1 cellular context compared by ENCODE assay signal in genomic region chr20:34515484-34516037, GRCh38.
TF ChIP-seq lines count a peak whose summit lies in the region.

No MANE protein-coding gene starts in this region.

TF ChIP-seq in HepG2, 621 proteins besides CTCF, POLR2A, EP300 and RAD21 (continued from another document and continues in another):
- TF ChIP-seq CSRNP2 (CRISPR knock-in tag; conservative IDR thresholded peaks at IDR 0.05; ENCODE audit: low read depth) = no peak
- no peak for TF ChIP-seq ZNF724P (CRISPR knock-in tag; IDR thresholded peaks at IDR 0.05; ENCODE audit: borderline replicate concordance)
- TF ChIP-seq, protein P1, sequence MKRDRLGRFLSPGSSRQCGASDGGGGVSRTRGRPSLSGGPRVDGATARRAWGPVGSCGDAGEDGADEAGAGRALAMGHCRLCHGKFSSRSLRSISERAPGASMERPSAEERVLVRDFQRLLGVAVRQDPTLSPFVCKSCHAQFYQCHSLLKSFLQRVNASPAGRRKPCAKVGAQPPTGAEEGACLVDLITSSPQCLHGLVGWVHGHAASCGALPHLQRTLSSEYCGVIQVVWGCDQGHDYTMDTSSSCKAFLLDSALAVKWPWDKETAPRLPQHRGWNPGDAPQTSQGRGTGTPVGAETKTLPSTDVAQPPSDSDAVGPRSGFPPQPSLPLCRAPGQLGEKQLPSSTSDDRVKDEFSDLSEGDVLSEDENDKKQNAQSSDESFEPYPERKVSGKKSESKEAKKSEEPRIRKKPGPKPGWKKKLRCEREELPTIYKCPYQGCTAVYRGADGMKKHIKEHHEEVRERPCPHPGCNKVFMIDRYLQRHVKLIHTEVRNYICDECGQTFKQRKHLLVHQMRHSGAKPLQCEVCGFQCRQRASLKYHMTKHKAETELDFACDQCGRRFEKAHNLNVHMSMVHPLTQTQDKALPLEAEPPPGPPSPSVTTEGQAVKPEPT (CRISPR knock-in tag; IDR thresholded peaks at IDR 0.05; ENCODE audit: low read depth) = peak; percentile 28
- TF ChIP-seq ATF1 (CRISPR knock-in tag; IDR thresholded peaks at IDR 0.05) = no peak
- no peak for TF ChIP-seq DMAP1 (CRISPR knock-in tag; IDR thresholded peaks at IDR 0.05)
- TF ChIP-seq ZNF124 (CRISPR knock-in tag; IDR thresholded peaks at IDR 0.05) = no peak
- TF ChIP-seq KAT2B (IDR thresholded peaks at IDR 0.05; ENCODE audit: borderline replicate concordance, low read depth, low read length) = no peak
- TF ChIP-seq, protein P2, sequence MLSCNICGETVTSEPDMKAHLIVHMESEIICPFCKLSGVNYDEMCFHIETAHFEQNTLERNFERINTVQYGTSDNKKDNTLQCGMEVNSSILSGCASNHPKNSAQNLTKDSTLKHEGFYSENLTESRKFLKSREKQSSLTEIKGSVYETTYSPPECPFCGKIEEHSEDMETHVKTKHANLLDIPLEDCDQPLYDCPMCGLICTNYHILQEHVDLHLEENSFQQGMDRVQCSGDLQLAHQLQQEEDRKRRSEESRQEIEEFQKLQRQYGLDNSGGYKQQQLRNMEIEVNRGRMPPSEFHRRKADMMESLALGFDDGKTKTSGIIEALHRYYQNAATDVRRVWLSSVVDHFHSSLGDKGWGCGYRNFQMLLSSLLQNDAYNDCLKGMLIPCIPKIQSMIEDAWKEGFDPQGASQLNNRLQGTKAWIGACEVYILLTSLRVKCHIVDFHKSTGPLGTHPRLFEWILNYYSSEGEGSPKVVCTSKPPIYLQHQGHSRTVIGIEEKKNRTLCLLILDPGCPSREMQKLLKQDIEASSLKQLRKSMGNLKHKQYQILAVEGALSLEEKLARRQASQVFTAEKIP (CRISPR knock-in tag; IDR thresholded peaks at IDR 0.05; ENCODE audit: borderline replicate concordance) = 0 out of 2 replicates have a peak, but pooled peaks have one; percentile 10
- TF ChIP-seq ZNF629 (CRISPR knock-in tag; conservative IDR thresholded peaks at IDR 0.05) = no peak
- no peak for TF ChIP-seq ZNF703 (CRISPR knock-in tag; IDR thresholded peaks at IDR 0.05; ENCODE audit: borderline replicate concordance)
- TF ChIP-seq, protein P3, sequence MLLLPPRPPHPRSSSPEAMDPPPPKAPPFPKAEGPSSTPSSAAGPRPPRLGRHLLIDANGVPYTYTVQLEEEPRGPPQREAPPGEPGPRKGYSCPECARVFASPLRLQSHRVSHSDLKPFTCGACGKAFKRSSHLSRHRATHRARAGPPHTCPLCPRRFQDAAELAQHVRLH (CRISPR knock-in tag; IDR thresholded peaks at IDR 0.05; ENCODE audit: borderline replicate concordance, low read depth) = peak; percentile 10; the same call in 1 of the 2 replicates
- TF ChIP-seq MZF1 (CRISPR knock-in tag; IDR thresholded peaks at IDR 0.05; ENCODE audit: borderline replicate concordance) = no peak
- TF ChIP-seq, protein P4, sequence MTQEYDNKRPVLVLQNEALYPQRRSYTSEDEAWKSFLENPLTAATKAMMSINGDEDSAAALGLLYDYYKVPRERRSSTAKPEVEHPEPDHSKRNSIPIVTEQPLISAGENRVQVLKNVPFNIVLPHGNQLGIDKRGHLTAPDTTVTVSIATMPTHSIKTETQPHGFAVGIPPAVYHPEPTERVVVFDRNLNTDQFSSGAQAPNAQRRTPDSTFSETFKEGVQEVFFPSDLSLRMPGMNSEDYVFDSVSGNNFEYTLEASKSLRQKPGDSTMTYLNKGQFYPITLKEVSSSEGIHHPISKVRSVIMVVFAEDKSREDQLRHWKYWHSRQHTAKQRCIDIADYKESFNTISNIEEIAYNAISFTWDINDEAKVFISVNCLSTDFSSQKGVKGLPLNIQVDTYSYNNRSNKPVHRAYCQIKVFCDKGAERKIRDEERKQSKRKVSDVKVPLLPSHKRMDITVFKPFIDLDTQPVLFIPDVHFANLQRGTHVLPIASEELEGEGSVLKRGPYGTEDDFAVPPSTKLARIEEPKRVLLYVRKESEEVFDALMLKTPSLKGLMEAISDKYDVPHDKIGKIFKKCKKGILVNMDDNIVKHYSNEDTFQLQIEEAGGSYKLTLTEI (CRISPR knock-in tag; conservative IDR thresholded peaks at IDR 0.05) = no peak
- TF ChIP-seq AKAP8 (CRISPR knock-in tag; IDR thresholded peaks at IDR 0.05) = no peak
- TF ChIP-seq RORA (CRISPR knock-in tag; IDR thresholded peaks at IDR 0.05) = no peak
- no peak for TF ChIP-seq POGZ (CRISPR knock-in tag; IDR thresholded peaks at IDR 0.05)
- TF ChIP-seq, protein P5, sequence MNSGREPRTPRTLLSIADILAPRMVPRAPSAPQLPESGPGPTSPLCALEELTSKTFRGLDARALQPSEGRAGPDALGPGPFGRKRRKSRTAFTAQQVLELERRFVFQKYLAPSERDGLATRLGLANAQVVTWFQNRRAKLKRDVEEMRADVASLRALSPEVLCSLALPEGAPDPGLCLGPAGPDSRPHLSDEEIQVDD (CRISPR knock-in tag; IDR thresholded peaks at IDR 0.05; ENCODE audit: borderline replicate concordance) = no peak
- TF ChIP-seq, protein P6, sequence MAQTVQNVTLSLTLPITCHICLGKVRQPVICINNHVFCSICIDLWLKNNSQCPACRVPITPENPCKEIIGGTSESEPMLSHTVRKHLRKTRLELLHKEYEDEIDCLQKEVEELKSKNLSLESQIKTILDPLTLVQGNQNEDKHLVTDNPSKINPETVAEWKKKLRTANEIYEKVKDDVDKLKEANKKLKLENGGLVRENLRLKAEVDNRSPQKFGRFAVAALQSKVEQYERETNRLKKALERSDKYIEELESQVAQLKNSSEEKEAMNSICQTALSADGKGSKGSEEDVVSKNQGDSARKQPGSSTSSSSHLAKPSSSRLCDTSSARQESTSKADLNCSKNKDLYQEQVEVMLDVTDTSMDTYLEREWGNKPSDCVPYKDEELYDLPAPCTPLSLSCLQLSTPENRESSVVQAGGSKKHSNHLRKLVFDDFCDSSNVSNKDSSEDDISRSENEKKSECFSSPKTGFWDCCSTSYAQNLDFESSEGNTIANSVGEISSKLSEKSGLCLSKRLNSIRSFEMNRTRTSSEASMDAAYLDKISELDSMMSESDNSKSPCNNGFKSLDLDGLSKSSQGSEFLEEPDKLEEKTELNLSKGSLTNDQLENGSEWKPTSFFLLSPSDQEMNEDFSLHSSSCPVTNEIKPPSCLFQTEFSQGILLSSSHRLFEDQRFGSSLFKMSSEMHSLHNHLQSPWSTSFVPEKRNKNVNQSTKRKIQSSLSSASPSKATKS (CRISPR knock-in tag; IDR thresholded peaks at IDR 0.05) = no peak
- TF ChIP-seq TP53 (CRISPR knock-in tag; conservative IDR thresholded peaks at IDR 0.05) = 0 out of 2 replicates have a peak, but pooled peaks have one; percentile 17
- TF ChIP-seq, protein P7, sequence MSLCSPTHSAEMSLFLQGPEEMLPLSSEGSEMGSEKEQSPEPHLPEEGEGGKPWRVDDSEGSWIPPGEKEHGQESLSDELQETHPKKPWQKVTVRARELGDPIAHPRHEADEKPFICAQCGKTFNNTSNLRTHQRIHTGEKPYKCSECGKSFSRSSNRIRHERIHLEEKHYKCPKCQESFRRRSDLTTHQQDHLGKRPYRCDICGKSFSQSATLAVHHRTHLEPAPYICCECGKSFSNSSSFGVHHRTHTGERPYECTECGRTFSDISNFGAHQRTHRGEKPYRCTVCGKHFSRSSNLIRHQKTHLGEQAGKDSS (CRISPR knock-in tag; IDR thresholded peaks at IDR 0.05; ENCODE audit: borderline replicate concordance, low read depth) = peak; percentile 74
- TF ChIP-seq GZF1 (CRISPR knock-in tag; IDR thresholded peaks at IDR 0.05) = peak; percentile 13; the same call in 1 of the 2 replicates
- peak; percentile 58 for TF ChIP-seq ZNF687 (CRISPR knock-in tag; IDR thresholded peaks at IDR 0.05)
- TF ChIP-seq NONO (IDR thresholded peaks at IDR 0.05) = no peak
- TF ChIP-seq NONO (CRISPR knock-in tag; conservative IDR thresholded peaks at IDR 0.05) = no peak
- TF ChIP-seq, protein P8, sequence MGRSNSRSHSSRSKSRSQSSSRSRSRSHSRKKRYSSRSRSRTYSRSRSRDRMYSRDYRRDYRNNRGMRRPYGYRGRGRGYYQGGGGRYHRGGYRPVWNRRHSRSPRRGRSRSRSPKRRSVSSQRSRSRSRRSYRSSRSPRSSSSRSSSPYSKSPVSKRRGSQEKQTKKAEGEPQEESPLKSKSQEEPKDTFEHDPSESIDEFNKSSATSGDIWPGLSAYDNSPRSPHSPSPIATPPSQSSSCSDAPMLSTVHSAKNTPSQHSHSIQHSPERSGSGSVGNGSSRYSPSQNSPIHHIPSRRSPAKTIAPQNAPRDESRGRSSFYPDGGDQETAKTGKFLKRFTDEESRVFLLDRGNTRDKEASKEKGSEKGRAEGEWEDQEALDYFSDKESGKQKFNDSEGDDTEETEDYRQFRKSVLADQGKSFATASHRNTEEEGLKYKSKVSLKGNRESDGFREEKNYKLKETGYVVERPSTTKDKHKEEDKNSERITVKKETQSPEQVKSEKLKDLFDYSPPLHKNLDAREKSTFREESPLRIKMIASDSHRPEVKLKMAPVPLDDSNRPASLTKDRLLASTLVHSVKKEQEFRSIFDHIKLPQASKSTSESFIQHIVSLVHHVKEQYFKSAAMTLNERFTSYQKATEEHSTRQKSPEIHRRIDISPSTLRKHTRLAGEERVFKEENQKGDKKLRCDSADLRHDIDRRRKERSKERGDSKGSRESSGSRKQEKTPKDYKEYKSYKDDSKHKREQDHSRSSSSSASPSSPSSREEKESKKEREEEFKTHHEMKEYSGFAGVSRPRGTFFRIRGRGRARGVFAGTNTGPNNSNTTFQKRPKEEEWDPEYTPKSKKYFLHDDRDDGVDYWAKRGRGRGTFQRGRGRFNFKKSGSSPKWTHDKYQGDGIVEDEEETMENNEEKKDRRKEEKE (IDR thresholded peaks at IDR 0.05) = no peak
- peak; percentile 74 for TF ChIP-seq ZNF788 (CRISPR knock-in tag; IDR thresholded peaks at IDR 0.05; ENCODE audit: borderline replicate concordance)
- no peak for TF ChIP-seq RFX3 (CRISPR knock-in tag; IDR thresholded peaks at IDR 0.05)
- TF ChIP-seq, protein P9, sequence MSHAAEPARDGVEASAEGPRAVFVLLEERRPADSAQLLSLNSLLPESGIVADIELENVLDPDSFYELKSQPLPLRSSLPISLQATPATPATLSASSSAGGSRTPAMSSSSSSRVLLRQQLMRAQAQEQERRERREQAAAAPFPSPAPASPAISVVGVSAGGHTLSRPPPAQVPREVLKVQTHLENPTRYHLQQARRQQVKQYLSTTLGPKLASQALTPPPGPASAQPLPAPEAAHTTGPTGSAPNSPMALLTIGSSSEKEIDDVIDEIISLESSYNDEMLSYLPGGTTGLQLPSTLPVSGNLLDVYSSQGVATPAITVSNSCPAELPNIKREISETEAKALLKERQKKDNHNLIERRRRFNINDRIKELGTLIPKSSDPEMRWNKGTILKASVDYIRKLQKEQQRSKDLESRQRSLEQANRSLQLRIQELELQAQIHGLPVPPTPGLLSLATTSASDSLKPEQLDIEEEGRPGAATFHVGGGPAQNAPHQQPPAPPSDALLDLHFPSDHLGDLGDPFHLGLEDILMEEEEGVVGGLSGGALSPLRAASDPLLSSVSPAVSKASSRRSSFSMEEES (CRISPR knock-in tag; IDR thresholded peaks at IDR 0.05) = 0 out of 2 replicates have a peak, but pooled peaks have one; percentile 37
- no peak for TF ChIP-seq EZH2 (conservative IDR thresholded peaks at IDR 0.05; ENCODE audit: low read depth, low read length)
- TF ChIP-seq ZNF468 (CRISPR knock-in tag; IDR thresholded peaks at IDR 0.05) = no peak
- TF ChIP-seq, protein P10, sequence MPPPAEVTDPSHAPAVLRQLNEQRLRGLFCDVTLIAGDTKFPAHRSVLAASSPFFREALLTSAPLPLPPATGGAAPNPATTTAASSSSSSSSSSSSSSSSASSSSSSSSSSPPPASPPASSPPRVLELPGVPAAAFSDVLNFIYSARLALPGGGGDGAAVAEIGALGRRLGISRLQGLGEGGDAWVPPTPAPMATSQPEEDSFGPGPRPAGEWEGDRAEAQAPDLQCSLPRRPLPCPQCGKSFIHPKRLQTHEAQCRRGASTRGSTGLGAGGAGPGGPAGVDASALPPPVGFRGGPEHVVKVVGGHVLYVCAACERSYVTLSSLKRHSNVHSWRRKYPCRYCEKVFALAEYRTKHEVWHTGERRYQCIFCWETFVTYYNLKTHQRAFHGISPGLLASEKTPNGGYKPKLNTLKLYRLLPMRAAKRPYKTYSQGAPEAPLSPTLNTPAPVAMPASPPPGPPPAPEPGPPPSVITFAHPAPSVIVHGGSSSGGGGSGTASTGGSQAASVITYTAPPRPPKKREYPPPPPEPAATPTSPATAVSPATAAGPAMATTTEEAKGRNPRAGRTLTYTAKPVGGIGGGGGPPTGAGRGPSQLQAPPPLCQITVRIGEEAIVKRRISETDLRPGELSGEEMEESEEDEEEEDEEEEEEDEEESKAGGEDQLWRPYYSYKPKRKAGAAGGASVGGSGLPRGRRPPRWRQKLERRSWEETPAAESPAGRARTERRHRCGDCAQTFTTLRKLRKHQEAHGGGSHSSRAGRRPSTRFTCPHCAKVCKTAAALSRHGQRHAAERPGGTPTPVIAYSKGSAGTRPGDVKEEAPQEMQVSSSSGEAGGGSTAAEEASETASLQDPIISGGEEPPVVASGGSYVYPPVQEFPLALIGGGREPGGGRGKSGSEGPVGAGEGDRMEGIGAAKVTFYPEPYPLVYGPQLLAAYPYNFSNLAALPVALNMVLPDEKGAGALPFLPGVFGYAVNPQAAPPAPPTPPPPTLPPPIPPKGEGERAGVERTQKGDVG (CRISPR knock-in tag; IDR thresholded peaks at IDR 0.05; ENCODE audit: borderline replicate concordance) = no peak
- no peak for TF ChIP-seq KDM4B (CRISPR knock-in tag; IDR thresholded peaks at IDR 0.05)
